In genomic region chr7:69780377-69780776, GRCh38 we compare ENCODE assay signal across 13 cellular contexts.
A peak's percentile ranks its signal among the peaks of the same experiment; 100 is the strongest.
DNase-seq lines count a peak whose midpoint lies in the region; ATAC-seq and TF ChIP-seq lines count a peak whose summit lies in the region.
"Had no signal": no experiment of that assay in that cellular context is flagged by ENCODE, and none has a peak within 500 bp of the region (broad histone marks: within the 10 kb centered on the region; RNA-seq: fewer than 3 reads in every experiment).

No MANE protein-coding gene starts in this region.

- H3K36me3 Mint-ChIP-seq in brain = no peaks in the 10 kb centered on the region

- intact Hi-C loops in posterior vena cava (cut with DNase I) = no loop called here

- H3K27me3 Mint-ChIP-seq in brain = no peaks in the 10 kb centered on the region
- H3K27me3 Mint-ChIP-seq: activated CD4-positive, alpha-beta T cell treated with anti-CD3 and anti-CD28 coated beads for 36 hours had no signal

- no peaks in the 10 kb centered on the region for H3K36me3 ChIP-seq in KMS-11 (ENCODE audit: insufficient read depth)
- H3K36me3 ChIP-seq: colonic mucosa had no signal

- H3K4me3 Mint-ChIP-seq in brain = no peak overlapping the region
- H3K4me3 Mint-ChIP-seq: activated CD4-positive, alpha-beta T cell treated with anti-CD3 and anti-CD28 coated beads for 36 hours had no signal

- no peak overlapping the region for H3K4me3 ChIP-seq in KMS-11 (IDR thresholded peaks at IDR 0.05; ENCODE audit: insufficient read depth, low read depth, low read length)
- H3K4me3 ChIP-seq: colonic mucosa had no signal

- H3K4me2 ChIP-seq in KMS-11 = peak overlapping the region; percentile 3; the same call in 1 of the 2 replicates

- no peaks in the 10 kb centered on the region for H3K79me2 ChIP-seq in KMS-11 (ENCODE audit: insufficient read depth, low read depth)

- H3K27ac ChIP-seq in 22Rv1 (peak overlapping the region; percentile 64), KMS-11 (no peak overlapping the region)
- H3K27ac ChIP-seq: colonic mucosa had no signal

- H3K9me3 Mint-ChIP-seq in brain = no peaks in the 10 kb centered on the region

- H3K4me1 Mint-ChIP-seq in brain = peaks cover 85% of the 10 kb centered on the region
- H3K4me1 Mint-ChIP-seq: activated CD4-positive, alpha-beta T cell treated with anti-CD3 and anti-CD28 coated beads for 36 hours had no signal

- H3K9ac ChIP-seq in KMS-11 = no peak overlapping the region

- no peaks in the 10 kb centered on the region for H4K20me1 ChIP-seq in KMS-11 (ENCODE audit: insufficient read depth)

- no peaks in the 10 kb centered on the region; the same call in 1 of the 2 replicates for H3K27me3 ChIP-seq in KMS-11 (ENCODE audit: insufficient read depth, low read depth)
- H3K27me3 ChIP-seq: colonic mucosa had no signal

- H3K4me1 ChIP-seq in KMS-11 (ENCODE audit: low read depth, poor library complexity, severe bottlenecking) = peaks cover 16% of the 10 kb centered on the region
- H3K4me1 ChIP-seq: colonic mucosa had no signal

- no peak for TF ChIP-seq CTCF in 22Rv1 (IDR thresholded peaks at IDR 0.05)
- TF ChIP-seq CTCF in KMS-11 (conservative IDR thresholded peaks at IDR 0.05; ENCODE audit: low read depth, low read length) = no peak
- TF ChIP-seq CTCF in brain (conservative IDR thresholded peaks at IDR 0.05) = no peak

- peak; percentile 77 for DNase-seq in NCI-H345 (lab: John Stamatoyannopoulos, UW)
- DNase-seq in stimulated activated CD4-positive, alpha-beta T cell treated with anti-CD3 and anti-CD28 coated beads, Interleukin-15, amount 100 ng/mL, for 24 hours = no peak
- no peak for DNase-seq in posterior vena cava (ENCODE audit: low spot score)
- DNase-seq: activated CD4-positive, alpha-beta T cell treated with anti-CD3 and anti-CD28 coated beads for 36 hours; activated gamma-delta T cell treated with Interleukin-2 at 50 U/mL for 16 hours; colonic mucosa; HCEC 1CT had no signal

- H2AFZ ChIP-seq in KMS-11 (ENCODE audit: low read depth) = no peak overlapping the region

- H3K27ac Mint-ChIP-seq in brain = peak overlapping the region in 3 of 5 experiments; percentile 11 to 57 (median 53)
- H3K27ac Mint-ChIP-seq: activated CD4-positive, alpha-beta T cell treated with anti-CD3 and anti-CD28 coated beads for 36 hours had no signal

- ATAC-seq in HG02973 (IDR thresholded peaks at IDR 0.05; ENCODE audit: unreplicated experiment) (no peak), GM19328 (IDR thresholded peaks at IDR 0.05; ENCODE audit: unreplicated experiment) (no peak)
- ATAC-seq: activated CD4-positive, alpha-beta T cell treated with anti-CD3 and anti-CD28 coated beads for 36 hours; Right ventricle myocardium inferior had no signal
